8 cellular contexts compared by ENCODE assay signal in genomic region chrX:153828723-153829548, GRCh38. TPM values are rescaled to one million over a fixed set of nuclear protein-coding genes. Genes with fewer than 3 reads are reported as not detected.
DNase-seq lines count a peak whose midpoint lies in the region; ATAC-seq, FAIRE-seq and TF ChIP-seq lines count a peak whose summit lies in the region.
"Had no signal": no experiment of that assay in that cellular context is flagged by ENCODE, and none has a peak within 500 bp of the region (broad histone marks: within the 10 kb centered on the region; RNA-seq: fewer than 3 reads in every experiment).

No MANE protein-coding gene starts in this region.

- no peak for FAIRE-seq in kidney (lab: Jason Lieb, UNC)

- DNase-seq in GM13976 (ENCODE audit: low spot score): peak; percentile 28
- peak; percentile 64 for DNase-seq in spleen
- no peak for DNase-seq in kidney
- no peak for DNase-seq in HFFc6
- DNase-seq: foreskin keratinocyte had no signal

- no peak for TF ChIP-seq CTCF in GM13976 (IDR thresholded peaks at IDR 0.05; ENCODE audit: borderline replicate concordance, control extremely low read depth, extremely low read depth, insufficient read depth, missing control alignments)
- no peak for TF ChIP-seq CTCF in spleen (IDR thresholded peaks at IDR 0.05 in 8 of 11, conservative IDR thresholded peaks at IDR 0.05 in 3 of 11)
- TF ChIP-seq CTCF in kidney (IDR thresholded peaks at IDR 0.05; ENCODE audit: borderline replicate concordance, extremely low read depth, insufficient read depth): no peak
- TF ChIP-seq CTCF in HFFc6 (IDR thresholded peaks at IDR 0.05): no peak

- no peaks in the 10 kb centered on the region for H3K9me3 Mint-ChIP-seq in HFFc6

- ATAC-seq in SK-N-SH treated with all-trans-retinoic acid at 6 μM for 48 hours (peak; percentile 20; the same call in 2 of the 3 replicates), HG03045 (IDR thresholded peaks at IDR 0.05; ENCODE audit: unreplicated experiment) (no peak)
- ATAC-seq: foreskin keratinocyte had no signal

- peak overlapping the region in 6 of 8 donors; percentile 14 to 59 (median 46) for H3K27ac ChIP-seq in spleen
- H3K27ac ChIP-seq in kidney (ENCODE audit: low read depth in 2 of 2, low read length in 2 of 2): no peak overlapping the region
- H3K27ac ChIP-seq: foreskin keratinocyte had no signal

- H3K9ac ChIP-seq in iPS-15b (ENCODE audit: low read depth, low read length): peak overlapping the region; percentile 24
- H3K9ac ChIP-seq in kidney (ENCODE audit: low read length in 2 of 2): no peak overlapping the region

- H3K36me3 ChIP-seq in iPS-15b (ENCODE audit: control insufficient read depth, insufficient read depth, low read length) (no peaks in the 10 kb centered on the region), spleen (no peaks in the 10 kb centered on the region), kidney (ENCODE audit: control insufficient read depth in 1 of 2, insufficient read depth in 2 of 2, low read length in 2 of 2) (no peaks in the 10 kb centered on the region)

- no peak overlapping the region for H3K4me3 Mint-ChIP-seq in HFFc6

- peaks cover 6% of the 10 kb centered on the region for H3K4me1 ChIP-seq in iPS-15b (ENCODE audit: control insufficient read depth, insufficient read depth, low read length)
- H3K4me1 ChIP-seq in spleen: peaks cover 0 to 26% (median 11%) of the 10 kb centered on the region in 6 donors
- no peaks in the 10 kb centered on the region for H3K4me1 ChIP-seq in kidney (ENCODE audit: control insufficient read depth in 1 of 2, insufficient read depth in 1 of 2, low read depth in 1 of 2, low read length in 2 of 2)
- H3K4me1 ChIP-seq: foreskin keratinocyte had no signal

- H3K4me3 ChIP-seq in iPS-15b (ENCODE audit: low read depth, low read length) (peak overlapping the region; percentile 66), spleen (peak overlapping the region; percentile 10 to 68 (median 41)), kidney (ENCODE audit: low read length in 2 of 2) (no peak overlapping the region)

- intact Hi-C loops in spleen (cut with DNase I; ENCODE audit: low total_unique reads) (loop anchor here (10.0 kb wide), 1 partner anchor 66 kb away; no protein-coding TSS in a partner anchor), kidney (cut with DNase I) (no loop called here)

- no peaks in the 10 kb centered on the region for H3K4me1 Mint-ChIP-seq in HFFc6 (ENCODE audit: low read depth)

- H3K27me3 Mint-ChIP-seq in HFFc6 (ENCODE audit: insufficient read depth): peaks cover 15% of the 10 kb centered on the region

- no peaks in the 10 kb centered on the region for H3K9me3 ChIP-seq in iPS-15b (ENCODE audit: control insufficient read depth, insufficient read depth, low read length)
- peaks cover 0 to 5% (median 0%) of the 10 kb centered on the region in 8 donors for H3K9me3 ChIP-seq in spleen
- no peaks in the 10 kb centered on the region for H3K9me3 ChIP-seq in kidney (ENCODE audit: control insufficient read depth in 1 of 2, low read length in 2 of 2)

- H3K27me3 ChIP-seq in iPS-15b (ENCODE audit: control insufficient read depth, insufficient read depth, low read length) (peaks cover 3% of the 10 kb centered on the region), spleen (replicated peaks in 1 of 7) (peaks cover 6 to 76% (median 31%) of the 10 kb centered on the region in 7 donors)

- H3K27ac Mint-ChIP-seq in HFFc6: no peak overlapping the region

- in situ Hi-C loops in GM13976 (cut with MboI; ENCODE audit: low sequenced_read_pairs, unreplicated experiment): no loop called here

- no peak for TF ChIP-seq POLR2A in spleen (IDR thresholded peaks at IDR 0.05)

- no peaks in the 10 kb centered on the region for H3K36me3 Mint-ChIP-seq in HFFc6 (ENCODE audit: low read depth)

- 3 to 34% (median 12%) methylated on average over 10 to 50 of the region's 50 CpGs for WGBS in spleen, 5 donors

TF ChIP-seq in SK-N-SH treated with all-trans-retinoic acid at 6 μM for 48 hours, 23 proteins besides CTCF, POLR2A, EP300 and RAD21:
- TF ChIP-seq ISL1 (CRISPR knock-in tag; IDR thresholded peaks at IDR 0.05) (no peak), TCF4 (CRISPR knock-in tag; IDR thresholded peaks at IDR 0.05; ENCODE audit: borderline replicate concordance) (no peak)

RNA-seq across cellular contexts. Expression of gene PDZD4, which starts 1.4 kb away (rescaled TPM):
- total RNA-seq in spleen: 10 to 100 TPM in 5 of 7 donors, 1 to 10 TPM in 2; 6.4 to 15.4 (median 10.7) TPM
- polyA plus RNA-seq in spleen: 10 to 100 TPM in 1 of 3 donors, 1 to 10 TPM in 2; 3.7 to 21.8 (median 9.4) TPM
- 7.0 TPM for total RNA-seq in kidney
- polyA plus RNA-seq in kidney (ENCODE audit: insufficient read depth, low read depth, low replicate concordance): 4.7 TPM
- total RNA-seq in HFFc6 (2021; fragmentation: NEBNext Ultra II Directional; extraction: Animal tissue kit (Norgen Biotek cat#: 25700)): not detected

RNA-seq across cellular contexts. Expression of gene SSR4, which starts 34.5 kb away (rescaled TPM):
- total RNA-seq in spleen (100 to 1,000 TPM; 144 to 307 (median 217) TPM), kidney (226 TPM)
- polyA plus RNA-seq in spleen (100 to 1,000 TPM; 357 to 488 (median 359) TPM), kidney (ENCODE audit: insufficient read depth, low read depth, low replicate concordance) (473 TPM)
- total RNA-seq in HFFc6 (2021; fragmentation: NEBNext Ultra II Directional; extraction: Animal tissue kit (Norgen Biotek cat#: 25700)): 100 to 1,000 TPM; 171 to 247 (median 182) TPM

RNA-seq across cellular contexts. Expression of gene IDH3G, which starts 34.8 kb away (rescaled TPM):
- total RNA-seq in spleen (10 to 100 TPM; 51.8 to 92.7 (median 68.7) TPM), kidney (62.1 TPM)
- polyA plus RNA-seq in spleen (10 to 100 TPM; 32.7 to 47.0 (median 41.3) TPM), kidney (ENCODE audit: insufficient read depth, low read depth, low replicate concordance) (100 TPM)
- total RNA-seq in HFFc6 (2021; fragmentation: NEBNext Ultra II Directional; extraction: Animal tissue kit (Norgen Biotek cat#: 25700)): 10 to 100 TPM; 60.2 to 67.1 (median 62.8) TPM

RNA-seq across cellular contexts. Expression of gene SRPK3, which starts 48.1 kb away (rescaled TPM):
- not detected for total RNA-seq in spleen
- polyA plus RNA-seq in spleen: under 1 TPM; 0.03 to 0.26 (median 0.07) TPM
- total RNA-seq in kidney: 1.1 TPM
- polyA plus RNA-seq in kidney (ENCODE audit: insufficient read depth, low read depth, low replicate concordance): 0.58 TPM
- under 1 TPM; 0.14 to 0.51 (median 0.27) TPM for total RNA-seq in HFFc6 (2021; fragmentation: NEBNext Ultra II Directional; extraction: Animal tissue kit (Norgen Biotek cat#: 25700))

RNA-seq across cellular contexts. Expression of gene L1CAM, which starts 57.0 kb away (rescaled TPM):
- total RNA-seq in spleen (1 to 10 TPM; 1.2 to 5.1 (median 2.2) TPM), kidney (71.9 TPM)
- polyA plus RNA-seq in spleen (1 to 10 TPM; 1.6 to 3.4 (median 3.2) TPM), kidney (ENCODE audit: insufficient read depth, low read depth, low replicate concordance) (26.1 TPM)
- 10 to 100 TPM; 13.1 to 89.2 (median 14.4) TPM for total RNA-seq in HFFc6 (2021; fragmentation: NEBNext Ultra II Directional; extraction: Animal tissue kit (Norgen Biotek cat#: 25700))

Comparison
In these comparisons a context has a peak if more than half of its experiments do, and no peak if none do; other contexts are left out.
1. DNase-seq: peak in GM13976 (single experiment) and spleen (single experiment); none in kidney (single experiment) and HFFc6 (single experiment).
2. H3K4me3 ChIP-seq: peak in iPS-15b (single experiment) and spleen (8 of 8); none in kidney (0 of 2).
3. H3K27ac ChIP-seq: peak in spleen (6 of 8); none in kidney (0 of 2).